In genomic region chr15:57422113-57422754, GRCh38 we compare ENCODE assay signal across 11 cellular contexts. TPM values are rescaled to one million over a fixed set of nuclear protein-coding genes. Genes with fewer than 3 reads are reported as not detected.
DNase-seq lines count a peak whose midpoint lies in the region; ATAC-seq, FAIRE-seq and TF ChIP-seq lines count a peak whose summit lies in the region.
"Had no signal": no experiment of that assay in that cellular context is flagged by ENCODE, and none has a peak within 500 bp of the region (broad histone marks: within the 10 kb centered on the region; RNA-seq: fewer than 3 reads in every experiment).

No MANE protein-coding gene starts in this region.

- peaks cover 36% of the 10 kb centered on the region for H3K4me1 ChIP-seq in A549
- peaks cover 16% of the 10 kb centered on the region for H3K4me1 ChIP-seq in hepatocyte (ENCODE audit: insufficient read depth)
- peaks cover 30% of the 10 kb centered on the region for H3K4me1 ChIP-seq in Caco-2
- peaks cover 0 to 6% (median 5%) of the 10 kb centered on the region in 3 donors for H3K4me1 ChIP-seq in gastroesophageal sphincter

- TF ChIP-seq CTCF in A549 (IDR thresholded peaks at IDR 0.05), result no peak
- no peak for TF ChIP-seq CTCF in hepatocyte (IDR thresholded peaks at IDR 0.05; ENCODE audit: poor library complexity)
- no peak for TF ChIP-seq CTCF in Caco-2 (IDR thresholded peaks at IDR 0.05; ENCODE audit: insufficient read depth in 1 of 2, low read depth in 1 of 2, low read length in 1 of 2, severe bottlenecking in 1 of 2, unreplicated experiment in 1 of 2)
- no peak for TF ChIP-seq CTCF in gastroesophageal sphincter (IDR thresholded peaks at IDR 0.05)

- TF ChIP-seq EP300 in A549 (IDR thresholded peaks at IDR 0.05) (no peak), gastroesophageal sphincter (IDR thresholded peaks at IDR 0.05) (no peak)

- no peak overlapping the region for H3K4me3 Mint-ChIP-seq in Caco-2 (ENCODE audit: unreplicated experiment)
- H3K4me3 Mint-ChIP-seq: activated B cell treated with CpG ODN at 0.5 μM for 24 hours had no signal

- intact Hi-C loops in Caco-2 (cut with micrococcal nuclease; ENCODE audit: unreplicated experiment), result no loop called here

- H3K27ac ChIP-seq in A549 (peak overlapping the region; percentile 13 to 37; a peak in 3 of 6 replicates), hepatocyte (peak overlapping the region; percentile 23), gastroesophageal sphincter (no peak overlapping the region)

- H3K79me2 ChIP-seq in hepatocyte, result peaks cover 3% of the 10 kb centered on the region

- no peaks in the 10 kb centered on the region for H4K20me1 ChIP-seq in hepatocyte (ENCODE audit: insufficient read depth, poor library complexity, severe bottlenecking)

- H3K36me3 ChIP-seq in hepatocyte (replicated peaks; ENCODE audit: insufficient read depth, low read depth) (no peaks in the 10 kb centered on the region), Caco-2 (ENCODE audit: control insufficient read depth, insufficient read depth, low read length) (no peaks in the 10 kb centered on the region), gastroesophageal sphincter (no peaks in the 10 kb centered on the region)

- no peak for TF ChIP-seq POLR2A in A549 (IDR thresholded peaks at IDR 0.05; ENCODE audit: low read length)
- TF ChIP-seq POLR2A in gastroesophageal sphincter (IDR thresholded peaks at IDR 0.05), result no peak

- H3K4me1 Mint-ChIP-seq in Caco-2 (ENCODE audit: low read depth, unreplicated experiment), result peaks cover 50% of the 10 kb centered on the region
- H3K4me1 Mint-ChIP-seq: activated B cell treated with CpG ODN at 0.5 μM for 24 hours had no signal

- peak overlapping the region; percentile 45 for H3K4me2 ChIP-seq in A549
- peak overlapping the region; percentile 14 for H3K4me2 ChIP-seq in hepatocyte

- peak; percentile 63 for FAIRE-seq in A549 (lab: Jason Lieb, UNC)
- FAIRE-seq: HTR-8/SVneo had no signal

- peak in 1 of 2 experiments; percentile 31; a peak in 1 of 6 replicates for ATAC-seq in A549
- ATAC-seq in GM19452 (IDR thresholded peaks at IDR 0.05; ENCODE audit: unreplicated experiment), result peak; percentile 96
- ATAC-seq in HG03354 (IDR thresholded peaks at IDR 0.05; ENCODE audit: poor library complexity, severe bottlenecking, unreplicated experiment), result peak; percentile 95
- no peak for ATAC-seq in SK-N-SH treated with all-trans-retinoic acid at 6 μM for 48 hours
- ATAC-seq in gastroesophageal sphincter, result no peak

- no TSS peak for BruUV-seq in Caco-2 (replicated peaks; lab: Mats Ljungman, UMichigan)

- no peaks in the 10 kb centered on the region for H3K9me2 ChIP-seq in hepatocyte (replicated peaks; ENCODE audit: insufficient read depth)

- no peak overlapping the region for H3K27ac Mint-ChIP-seq in Caco-2 (ENCODE audit: unreplicated experiment)
- H3K27ac Mint-ChIP-seq: activated B cell treated with CpG ODN at 0.5 μM for 24 hours had no signal

- POLR2A ChIA-PET in A549 (lab: Yijun Ruan, JAX), result no interaction called here
- POLR2A ChIA-PET in Caco-2 (lab: Charles Lee), result no interaction called here

- H3K36me3 Mint-ChIP-seq in Caco-2 (ENCODE audit: insufficient read depth, unreplicated experiment), result no peaks in the 10 kb centered on the region

- WGBS in A549 (ENCODE audit: missing lambda C conversion rate), result 44% methylated on average over 2 of the region's 2 CpGs
- 59% methylated on average over 2 of the region's 2 CpGs for WGBS in hepatocyte (ENCODE audit: low lambda C conversion rate, missing lambda C conversion rate)
- 92 to 100% methylated on average over 2 of the region's 2 CpGs for WGBS in gastroesophageal sphincter (ENCODE audit: low coverage in 1 of 2), 2 donors

- DNase-seq in A549 (ENCODE audit: low read depth in 1 of 2, low spot score in 1 of 2) (no peak), hepatocyte (ENCODE audit: low spot score) (no peak), EL (no peak), Caco-2 (no peak)
- DNase-seq: activated B cell treated with CpG ODN at 0.5 μM for 24 hours, NCI-H774 had no signal

- no peak overlapping the region for H2AFZ ChIP-seq in hepatocyte

- CTCF ChIA-PET in A549 (lab: Yijun Ruan, JAX) (interaction anchor here (1.2 to 1.7 kb wide), 2 partner anchors 17 to 82 kb away, joined by 3 to 6 read pairs; no protein-coding TSS in a partner anchor), Caco-2 (lab: Charles Lee) (no interaction called here)

- H3K9me3 Mint-ChIP-seq in Caco-2 (ENCODE audit: unreplicated experiment), result peaks cover 10% of the 10 kb centered on the region
- H3K9me3 Mint-ChIP-seq: activated B cell treated with CpG ODN at 0.5 μM for 24 hours had no signal

- H3K4me3 ChIP-seq in A549, result no peak overlapping the region
- H3K4me3 ChIP-seq in hepatocyte, result no peak overlapping the region
- H3K4me3 ChIP-seq in Caco-2 (ENCODE audit: low read depth, low read length), result no peak overlapping the region
- no peak overlapping the region for H3K4me3 ChIP-seq in gastroesophageal sphincter

- no peaks in the 10 kb centered on the region for H3K27me3 ChIP-seq in hepatocyte
- no peaks in the 10 kb centered on the region for H3K27me3 ChIP-seq in Caco-2 (replicated peaks; ENCODE audit: control insufficient read depth, insufficient read depth, low read length)
- no peaks in the 10 kb centered on the region for H3K27me3 ChIP-seq in gastroesophageal sphincter

- no peak for TF ChIP-seq RAD21 in A549 (conservative IDR thresholded peaks at IDR 0.05 in 1 of 2, IDR thresholded peaks at IDR 0.05 in 1 of 2)

- H3K27me3 Mint-ChIP-seq in Caco-2 (ENCODE audit: insufficient read depth, unreplicated experiment), result no peaks in the 10 kb centered on the region
- H3K27me3 Mint-ChIP-seq: activated B cell treated with CpG ODN at 0.5 μM for 24 hours had no signal

- H3K9me3 ChIP-seq in A549 (no peaks in the 10 kb centered on the region), hepatocyte (ENCODE audit: low read depth) (no peaks in the 10 kb centered on the region), Caco-2 (no peaks in the 10 kb centered on the region), gastroesophageal sphincter (no peaks in the 10 kb centered on the region)

TF ChIP-seq in A549, 52 proteins besides CTCF, POLR2A, EP300 and RAD21:
- no peak for TF ChIP-seq JUN (IDR thresholded peaks at IDR 0.05)

TF ChIP-seq in SK-N-SH treated with all-trans-retinoic acid at 6 μM for 48 hours, 23 proteins besides CTCF, POLR2A, EP300 and RAD21 (continues in another document):
- TF ChIP-seq PATZ1 (CRISPR knock-in tag; IDR thresholded peaks at IDR 0.05; ENCODE audit: borderline replicate concordance), result no peak
- no peak for TF ChIP-seq ZNF8 (CRISPR knock-in tag; IDR thresholded peaks at IDR 0.05)
- TF ChIP-seq ZC3H10 (CRISPR knock-in tag; IDR thresholded peaks at IDR 0.05), result no peak
- TF ChIP-seq OSR1 (CRISPR knock-in tag; IDR thresholded peaks at IDR 0.05), result no peak
- TF ChIP-seq ZFP3 (CRISPR knock-in tag; IDR thresholded peaks at IDR 0.05), result no peak
- TF ChIP-seq ZFP30 (CRISPR knock-in tag; IDR thresholded peaks at IDR 0.05), result no peak
- no peak for TF ChIP-seq ISL1 (CRISPR knock-in tag; IDR thresholded peaks at IDR 0.05)
- no peak for TF ChIP-seq GLIS3 (CRISPR knock-in tag; IDR thresholded peaks at IDR 0.05)
- no peak for TF ChIP-seq BACH2 (CRISPR knock-in tag; IDR thresholded peaks at IDR 0.05; ENCODE audit: borderline replicate concordance)
- TF ChIP-seq, protein P1, sequence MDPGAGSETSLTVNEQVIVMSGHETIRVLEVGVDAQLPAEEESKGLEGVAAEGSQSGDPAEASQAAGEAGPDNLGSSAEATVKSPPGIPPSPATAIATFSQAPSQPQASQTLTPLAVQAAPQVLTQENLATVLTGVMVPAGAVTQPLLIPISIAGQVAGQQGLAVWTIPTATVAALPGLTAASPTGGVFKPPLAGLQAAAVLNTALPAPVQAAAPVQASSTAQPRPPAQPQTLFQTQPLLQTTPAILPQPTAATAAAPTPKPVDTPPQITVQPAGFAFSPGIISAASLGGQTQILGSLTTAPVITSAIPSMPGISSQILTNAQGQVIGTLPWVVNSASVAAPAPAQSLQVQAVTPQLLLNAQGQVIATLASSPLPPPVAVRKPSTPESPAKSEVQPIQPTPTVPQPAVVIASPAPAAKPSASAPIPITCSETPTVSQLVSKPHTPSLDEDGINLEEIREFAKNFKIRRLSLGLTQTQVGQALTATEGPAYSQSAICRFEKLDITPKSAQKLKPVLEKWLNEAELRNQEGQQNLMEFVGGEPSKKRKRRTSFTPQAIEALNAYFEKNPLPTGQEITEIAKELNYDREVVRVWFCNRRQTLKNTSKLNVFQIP (CRISPR knock-in tag; IDR thresholded peaks at IDR 0.05; ENCODE audit: borderline replicate concordance, low read depth), result no peak
- no peak for TF ChIP-seq SNAI2 (CRISPR knock-in tag; IDR thresholded peaks at IDR 0.05)

RNA-seq across cellular contexts. Expression of gene CGNL1, which starts 45.9 kb away (rescaled TPM):
- polyA plus RNA-seq in A549 (2011; rRNA removed) (1.8 and 2.3 TPM in 2 replicates), A549 (2017; fragmentation: RNase III; extraction: RNeasy Plus Mini Kit Qiagen cat#74134 plus additional on column Dnase treatment) (1.4 to 1.8 TPM (median 1.6 TPM) in 3 replicates), hepatocyte (9.8 and 11.4 TPM in 2 replicates)
- 0.79 and 0.83 TPM in 2 replicates for polyA plus RNA-seq in A549 (2012; cell fraction: cytosol; rRNA removed)
- polyA plus RNA-seq in A549 (2012; cell fraction: nucleus; rRNA removed), result 1.2 and 1.6 TPM in 2 replicates
- polyA minus RNA-seq in A549 (2011; rRNA and poly(A)+ RNA removed), result 2.6 and 3.1 TPM in 2 replicates
- total RNA-seq in hepatocyte (13.1 and 13.7 TPM in 2 replicates), Caco-2 (2022) (8.3 and 9.4 TPM in 2 replicates), gastroesophageal sphincter (10 to 100 TPM in 3 of 4 donors, 1 to 10 TPM in 1; 8.5 to 36.4 (median 16.7) TPM)

Comparison
In these comparisons a context has a peak if more than half of its experiments do, and no peak if none do; other contexts are left out.
1. ATAC-seq: peak in GM19452 (single experiment) and HG03354 (single experiment); none in SK-N-SH treated with all-trans-retinoic acid at 6 μM for 48 hours (single experiment) and gastroesophageal sphincter (single experiment).
2. H3K27ac ChIP-seq: peak in A549 (2 of 2) and hepatocyte (single experiment); none in gastroesophageal sphincter (0 of 4).